In the genomic region with DNA sequence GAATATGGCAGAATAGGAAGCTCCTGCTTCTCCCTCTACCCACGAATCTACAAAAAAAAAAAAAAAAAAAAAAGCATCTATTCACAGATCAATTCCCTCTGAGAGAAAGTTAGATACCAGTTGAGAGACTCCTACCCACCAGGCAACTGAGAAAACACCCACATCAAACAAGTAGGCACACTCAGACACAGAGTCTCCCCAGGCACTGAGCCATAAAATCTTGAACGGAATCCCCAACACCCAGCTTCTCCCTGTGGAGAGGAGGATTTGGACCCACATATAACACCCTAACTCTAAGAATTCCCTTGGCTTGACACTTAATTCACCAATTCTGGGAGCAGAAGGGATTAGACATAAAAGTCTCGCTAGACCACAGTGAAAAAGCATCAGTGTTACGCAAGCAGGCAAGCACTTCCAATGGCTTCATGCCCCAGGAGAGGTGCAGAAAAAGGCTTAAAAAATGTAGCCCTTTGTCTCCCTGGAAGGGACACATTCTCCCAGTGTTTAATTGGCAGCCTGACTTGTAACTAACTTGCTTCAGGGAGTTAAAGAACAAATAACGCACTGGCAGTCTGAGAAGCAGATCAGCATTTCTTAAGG, we compare ENCODE assay signal across 23 cellular contexts.
A peak's percentile ranks its signal among the peaks of the same experiment; 100 is the strongest.
DNase-seq lines count a peak whose midpoint lies in the region; ATAC-seq, FAIRE-seq and TF ChIP-seq lines count a peak whose summit lies in the region.
"Had no signal": no experiment of that assay in that cellular context is flagged by ENCODE, and none has a peak within 500 bp of the region (broad histone marks: within the 10 kb centered on the region; RNA-seq: fewer than 3 reads in every experiment).

No MANE protein-coding gene starts in this region.

- no peaks in the 10 kb centered on the region for H3K23me2 ChIP-seq in H1 (ENCODE audit: low read depth, low read length)

- no peak overlapping the region for H2BK20ac ChIP-seq in H1 (ENCODE audit: low read length)

- no peak overlapping the region for H2BK12ac ChIP-seq in H1 (ENCODE audit: low read depth, low read length)

- ATAC-seq in HG02610 (IDR thresholded peaks at IDR 0.05; ENCODE audit: unreplicated experiment) (no peak), HG02840 (IDR thresholded peaks at IDR 0.05; ENCODE audit: low FRiP score, unreplicated experiment) (no peak)
- ATAC-seq: gastroesophageal sphincter; stimulated activated effector memory CD8-positive, alpha-beta T cell treated with anti-CD3 and anti-CD28 coated beads, Interleukin-12 subunit alpha, Interleukin-12 subunit beta, amount 100 ng/mL, for 72 hours had no signal

- H3K36me3 ChIP-seq in H1 (ENCODE audit: control insufficient read depth in 2 of 4, insufficient read depth in 4 of 4, low read length in 3 of 4) (0 out of 8 replicates have a peak, but pooled peaks cover 0 to 2% (median 0%) of the 10 kb centered on the region in 4 experiments), mesendoderm (ENCODE audit: control insufficient read depth, insufficient read depth, low read length) (no peaks in the 10 kb centered on the region)
- H3K36me3 ChIP-seq: ascending aorta had no signal

- H2BK5ac ChIP-seq in H1 (ENCODE audit: low read depth, low read length): no peak overlapping the region
- H2BK5ac ChIP-seq in mesendoderm (ENCODE audit: low read length): no peak overlapping the region

- no peaks in the 10 kb centered on the region for H4K20me1 ChIP-seq in H1 (replicated peaks in 1 of 2; ENCODE audit: control insufficient read depth in 1 of 2, insufficient read depth in 2 of 2, low read length in 2 of 2)

- H3K56ac ChIP-seq in H1 (replicated peaks; ENCODE audit: insufficient read length, low read depth, low read length) (no peak overlapping the region), mesendoderm (ENCODE audit: low read length) (no peak overlapping the region)

- H3K79me2 ChIP-seq in H1 (ENCODE audit: control insufficient read depth in 1 of 2, insufficient read depth in 2 of 2, low read length in 2 of 2) (no peaks in the 10 kb centered on the region), mesendoderm (ENCODE audit: control insufficient read depth, insufficient read depth, low read length) (no peaks in the 10 kb centered on the region)

- no peak for TF ChIP-seq POLR2A in H1 (IDR thresholded peaks at IDR 0.05; ENCODE audit: control extremely low read depth in 1 of 2, low read depth in 2 of 2, low read length in 2 of 2)

- H3K4ac ChIP-seq in H1 (replicated peaks; ENCODE audit: insufficient read length, low read depth, low read length) (no peak overlapping the region), mesendoderm (ENCODE audit: low read depth, low read length) (no peak overlapping the region)

- H3K18ac ChIP-seq in H1 (ENCODE audit: extremely low read depth, low read length) (no peak overlapping the region), mesendoderm (ENCODE audit: low read length) (no peak overlapping the region)

- H3K23ac ChIP-seq in H1 (ENCODE audit: insufficient read length): no peak overlapping the region
- H3K23ac ChIP-seq in mesendoderm (ENCODE audit: low read length): no peak overlapping the region

- FAIRE-seq in H1 (lab: Jason Lieb, UNC): no peak
- FAIRE-seq: endothelial cell of umbilical vein, RCC 7860 had no signal

- peak in 32 of 56 donors; percentile 1 to 70 (median 16) for DNase-seq in amygdala (lab: John Stamatoyannopoulos, UW)
- no peak for DNase-seq in H1 (ENCODE audit: low read depth in 1 of 2, low spot score in 2 of 2)
- peak; percentile 17 for DNase-seq in middle frontal gyrus (ENCODE audit: extremely low spot score, low spot score)
- DNase-seq in superior temporal gyrus (ENCODE audit: extremely low spot score): peak; percentile 55
- no peak for DNase-seq in mesendoderm
- no peak for DNase-seq in SHP77 (lab: John Stamatoyannopoulos, UW)
- DNase-seq: activated CD4-positive, alpha-beta T cell treated with anti-CD3 and anti-CD28 coated beads, Interleukin-2, amount 10 ng/mL, durations not matched to agents 24 days and 14 days; activated effector memory CD4-positive, alpha-beta T cell treated with anti-CD3 and anti-CD28 coated beads, Interleukin-2, amount 50 U/mL, for 16 hours; COR-L47; DMS53; HCEC 1CT; NCI-H146; NCI-H446 treated with DMSO at 0.1 percent for 48 hours; NCI-H82; SW 1271; T1000 had no signal

- no peak for TF ChIP-seq RAD21 in H1 (IDR thresholded peaks at IDR 0.05 in 1 of 2, conservative IDR thresholded peaks at IDR 0.05 in 1 of 2; ENCODE audit: low read depth in 2 of 2, low read length in 2 of 2)

- H4K91ac ChIP-seq in H1 (replicated peaks; ENCODE audit: insufficient read length, low read length): no peak overlapping the region

- H3K27me3 ChIP-seq in H1 (replicated peaks in 1 of 4; ENCODE audit: control insufficient read depth in 3 of 4, extremely low read depth in 1 of 4, insufficient read depth in 3 of 4, low read length in 3 of 4) (no peaks in the 10 kb centered on the region), mesendoderm (ENCODE audit: insufficient read depth, low read length, poor library complexity) (no peaks in the 10 kb centered on the region)
- H3K27me3 ChIP-seq: ascending aorta, gastroesophageal sphincter had no signal

- H3K79me1 ChIP-seq in H1 (ENCODE audit: low read depth, low read length) (no peaks in the 10 kb centered on the region; the same call in 1 of the 2 replicates), mesendoderm (ENCODE audit: low read length) (no peaks in the 10 kb centered on the region)

- CTCF ChIA-PET in H1 (lab: Charles Lee; ENCODE audit: partially characterized antibody): interaction anchor here (1.0 to 1.6 kb wide), 7 partner anchors 16 to 269 kb away, joined by 3 to 6 read pairs (median 4); no protein-coding TSS in a partner anchor

- WGBS in H1 (ENCODE audit: extremely low coverage in 1 of 2, insufficient coverage in 1 of 2, insufficient read length in 1 of 2, insufficient replicate concordance in 2 of 2, low coverage in 1 of 2, low lambda C conversion rate in 2 of 2, missing lambda C conversion rate in 1 of 2), 2 experiments: 77% methylated on average over 5 of the region's 5 CpGs; no CpG with 5 or more reads in 1 of the 2 experiments
- WGBS in mesendoderm (ENCODE audit: extremely low coverage, insufficient coverage, low lambda C conversion rate): no CpG with 5 or more reads among the region's 5 CpGs

- H3K14ac ChIP-seq in H1 (ENCODE audit: insufficient read length): no peak overlapping the region

- H2BK120ac ChIP-seq in H1 (replicated peaks; ENCODE audit: low read depth, low read length) (no peak overlapping the region), mesendoderm (ENCODE audit: low read depth, low read length) (no peak overlapping the region)

- H3K4me2 ChIP-seq in H1 (ENCODE audit: insufficient read depth in 1 of 2, low read depth in 2 of 2, low read length in 2 of 2) (no peak overlapping the region), mesendoderm (ENCODE audit: low read length) (no peak overlapping the region)

- no peak overlapping the region for H3K27ac ChIP-seq in H1 (ENCODE audit: low read depth, low read length)
- H3K27ac ChIP-seq in mesendoderm (ENCODE audit: low read depth, low read length): no peak overlapping the region
- H3K27ac ChIP-seq: ascending aorta, gastroesophageal sphincter had no signal

- no peak overlapping the region for H4K8ac ChIP-seq in H1 (ENCODE audit: extremely low read depth, insufficient read depth, low read length)
- no peak overlapping the region for H4K8ac ChIP-seq in mesendoderm (ENCODE audit: low read depth, low read length)

- H2AK5ac ChIP-seq in H1 (ENCODE audit: low read depth, low read length) (no peak overlapping the region), mesendoderm (ENCODE audit: low read length) (no peak overlapping the region)

- TF ChIP-seq EP300 in H1 (IDR thresholded peaks at IDR 0.05; ENCODE audit: borderline replicate concordance in 1 of 2, low read depth in 2 of 2, low read length in 2 of 2): no peak

- H2AFZ ChIP-seq in H1 (ENCODE audit: low read length): no peak overlapping the region

- no peak for TF ChIP-seq CTCF in H1 (IDR thresholded peaks at IDR 0.05; ENCODE audit: control extremely low read depth in 1 of 3, insufficient read depth in 1 of 3, low read depth in 1 of 3, low read length in 3 of 3)

- H3K9me3 ChIP-seq in H1 (ENCODE audit: insufficient read depth in 2 of 2, low read depth in 1 of 2, low read length in 1 of 2): 0 out of 4 replicates have a peak, but pooled peaks cover 0 to 2% of the 10 kb centered on the region in 2 experiments
- H3K9me3 ChIP-seq: ascending aorta had no signal

- H4K5ac ChIP-seq in H1 (ENCODE audit: insufficient read length, low read depth, low read length) (no peak overlapping the region), mesendoderm (ENCODE audit: low read length) (no peak overlapping the region)

- H3K4me3 ChIP-seq in H1 (ENCODE audit: extremely low read depth in 1 of 4, insufficient read depth in 2 of 4, low read depth in 3 of 4, low read length in 4 of 4) (no peak overlapping the region), mesendoderm (ENCODE audit: low read length) (no peak overlapping the region)
- H3K4me3 ChIP-seq: ascending aorta, gastroesophageal sphincter had no signal

- POLR2A ChIA-PET in H1 (lab: Charles Lee; ENCODE audit: partially characterized antibody): no interaction called here

- H3K4me1 ChIP-seq in H1 (replicated peaks in 1 of 4; ENCODE audit: control insufficient read depth in 3 of 4, insufficient read depth in 4 of 4, low read length in 3 of 4): peaks cover 0 to 5% (median 0%) of the 10 kb centered on the region in 4 experiments; a peak in 1 of 7 replicates
- H3K4me1 ChIP-seq in mesendoderm (ENCODE audit: control insufficient read depth, low read depth, low read length): no peaks in the 10 kb centered on the region
- H3K4me1 ChIP-seq: ascending aorta, gastroesophageal sphincter had no signal

- no peak overlapping the region for H2BK15ac ChIP-seq in H1 (ENCODE audit: low read length)
- no peak overlapping the region for H2BK15ac ChIP-seq in mesendoderm (replicated peaks; ENCODE audit: low read depth)

- H3K9ac ChIP-seq in H1 (replicated peaks in 1 of 4; ENCODE audit: extremely low read depth in 1 of 4, low read depth in 3 of 4, low read length in 3 of 4): no peak overlapping the region
- no peak overlapping the region for H3K9ac ChIP-seq in mesendoderm (ENCODE audit: low read length)

TF ChIP-seq in H1, 55 proteins besides CTCF, POLR2A, EP300 and RAD21:
- TF ChIP-seq BACH1 (IDR thresholded peaks at IDR 0.05; ENCODE audit: low read length) (no peak), CEBPB (IDR thresholded peaks at IDR 0.05; ENCODE audit: low read depth, low read length) (peak; percentile 82), MAX (IDR thresholded peaks at IDR 0.05) (no peak)

Comparison
In these comparisons a context has a peak if more than half of its experiments do, and no peak if none do; other contexts are left out.
1. DNase-seq: peak in amygdala (32 of 56), middle frontal gyrus (single experiment) and superior temporal gyrus (single experiment); none in H1 (0 of 2), mesendoderm (single experiment) and SHP77 (0 of 2).